8 cellular contexts compared by ENCODE assay signal in genomic region chr17:16653367-16654041, GRCh38. TPM values are rescaled to one million over a fixed set of nuclear protein-coding genes. Genes with fewer than 3 reads are reported as not detected.
DNase-seq lines count a peak whose midpoint lies in the region; ATAC-seq and TF ChIP-seq lines count a peak whose summit lies in the region.

Gene ZNF624, minus strand, starts transcription at chr17:16653850.

- H3K27me3 ChIP-seq in osteoblast (ENCODE audit: insufficient read depth, low read length) (peaks cover 2% of the 10 kb centered on the region), thoracic aorta (replicated peaks; ENCODE audit: insufficient read depth) (no peaks in the 10 kb centered on the region)

- H2AFZ ChIP-seq in osteoblast (ENCODE audit: low read length), result peak within 1 kb of the TSS; percentile 86

- H3K4me1 Mint-ChIP-seq in activated naive CD8-positive, alpha-beta T cell treated with anti-CD3 and anti-CD28 coated beads, Interleukin-2, amount 10 ng/mL, durations not matched to agents 7 days and 5 days, result peaks cover 11% of the 10 kb centered on the region

- H3K4me1 ChIP-seq in osteoblast (ENCODE audit: insufficient read depth, low read length) (peaks cover 8% of the 10 kb centered on the region), thoracic aorta (ENCODE audit: control insufficient read depth in 1 of 2, low read depth in 2 of 2) (peaks cover 0 to 15% of the 10 kb centered on the region in 2 donors)

- no peaks in the 10 kb centered on the region for H3K36me3 ChIP-seq in osteoblast (ENCODE audit: insufficient read depth, low read length)
- no peaks in the 10 kb centered on the region for H3K36me3 ChIP-seq in thoracic aorta

- H3K27ac ChIP-seq in osteoblast (ENCODE audit: low read depth, low read length) (peak within 1 kb of the TSS; percentile 38), thoracic aorta (peak within 1 kb of the TSS; percentile 94 to 96)

- peak; percentile 85 for ATAC-seq in HG02571 (IDR thresholded peaks at IDR 0.05; ENCODE audit: unreplicated experiment)
- ATAC-seq in activated naive CD8-positive, alpha-beta T cell treated with anti-CD3 and anti-CD28 coated beads, Interleukin-2, amount 10 ng/mL, durations not matched to agents 7 days and 5 days (ENCODE audit: low read depth), result peak; percentile 98
- peak; percentile 94 for ATAC-seq in thoracic aorta (ENCODE audit: insufficient number of reproducible peaks, low FRiP score, low read depth)

- H3K9me3 Mint-ChIP-seq in activated naive CD8-positive, alpha-beta T cell treated with anti-CD3 and anti-CD28 coated beads, Interleukin-2, amount 10 ng/mL, durations not matched to agents 7 days and 5 days, result peaks cover 2% of the 10 kb centered on the region

- H3K4me3 ChIP-seq in GM08714 (ENCODE audit: low read length) (peak within 1 kb of the TSS; percentile 84), osteoblast (ENCODE audit: insufficient read depth, low read length) (peak within 1 kb of the TSS; percentile 84), thoracic aorta (peak within 1 kb of the TSS; percentile 96)

- H4K20me1 ChIP-seq in osteoblast (ENCODE audit: insufficient read depth, low read length), result no peaks in the 10 kb centered on the region

- peak within 1 kb of the TSS; percentile 88 for H3K4me2 ChIP-seq in osteoblast (ENCODE audit: insufficient read depth, low read length)

- H3K27me3 Mint-ChIP-seq in activated naive CD8-positive, alpha-beta T cell treated with anti-CD3 and anti-CD28 coated beads, Interleukin-2, amount 10 ng/mL, durations not matched to agents 7 days and 5 days, result peaks cover 13% of the 10 kb centered on the region

- H3K27ac Mint-ChIP-seq in activated naive CD8-positive, alpha-beta T cell treated with anti-CD3 and anti-CD28 coated beads, Interleukin-2, amount 10 ng/mL, durations not matched to agents 7 days and 5 days, result peak within 1 kb of the TSS; percentile 51

- H3K36me3 Mint-ChIP-seq in activated naive CD8-positive, alpha-beta T cell treated with anti-CD3 and anti-CD28 coated beads, Interleukin-2, amount 10 ng/mL, durations not matched to agents 7 days and 5 days, result peaks cover 8% of the 10 kb centered on the region

- H3K9me3 ChIP-seq in osteoblast (ENCODE audit: low read depth, low read length) (no peaks in the 10 kb centered on the region), thoracic aorta (no peaks in the 10 kb centered on the region)

- intact Hi-C loops in head of caudate nucleus (cut with DNase I), result no loop called here

- POLR2A ChIA-PET in activated naive CD8-positive, alpha-beta T cell treated with anti-CD3 and anti-CD28 coated beads, Interleukin-2, amount 10 ng/mL, durations not matched to agents 7 days and 5 days (lab: Charles Lee), result interaction anchor here (0.9 kb wide), 1 partner anchor 69 kb away, joined by 3 read pairs; no protein-coding TSS in a partner anchor

- TF ChIP-seq CTCF in osteoblast (IDR thresholded peaks at IDR 0.05; ENCODE audit: extremely low read depth, low read depth, low read length) (no peak), thoracic aorta (IDR thresholded peaks at IDR 0.05) (no peak)

- peak within 1 kb of the TSS; percentile 84 for H3K4me3 Mint-ChIP-seq in activated naive CD8-positive, alpha-beta T cell treated with anti-CD3 and anti-CD28 coated beads, Interleukin-2, amount 10 ng/mL, durations not matched to agents 7 days and 5 days

- peak; percentile 90 for DNase-seq in NCI-H1048 (lab: John Stamatoyannopoulos, UW)
- peak; percentile 79 for DNase-seq in SKM-1 treated with dmso at 0.1 percent for 144 hours (lab: John Stamatoyannopoulos, UW; ENCODE audit: unreplicated experiment)
- peak; percentile 88 for DNase-seq in activated naive CD8-positive, alpha-beta T cell treated with anti-CD3 and anti-CD28 coated beads, Interleukin-2, amount 10 ng/mL, durations not matched to agents 7 days and 5 days
- peak; percentile 77 to 96 (median 92) for DNase-seq in head of caudate nucleus
- DNase-seq in osteoblast (ENCODE audit: insufficient read length, low spot score, missing footprints), result peak; percentile 95
- peak; percentile 77 for DNase-seq in thoracic aorta (ENCODE audit: low spot score)

- peaks cover 16% of the 10 kb centered on the region for H3K79me2 ChIP-seq in osteoblast (ENCODE audit: insufficient read depth, low read length)

RNA-seq across cellular contexts. Expression of gene ZNF624, which starts in this region (rescaled TPM):
- 1 to 10 TPM; 7.4 to 8.3 TPM for total RNA-seq in activated naive CD8-positive, alpha-beta T cell treated with anti-CD3 and anti-CD28 coated beads, Interleukin-2, amount 10 ng/mL, durations not matched to agents 7 days and 5 days
- total RNA-seq in osteoblast, result 7.1 and 7.6 TPM in 2 replicates
- 1 to 10 TPM; 2.0 to 3.0 TPM for total RNA-seq in thoracic aorta

Comparison
In these comparisons a context has a peak if more than half of its experiments do, and no peak if none do; other contexts are left out.
1. Peak in every context shown above with its lines: DNase-seq, ATAC-seq, H3K4me3 ChIP-seq and H3K27ac ChIP-seq.